ENCODE assay signal across 8 cellular contexts in genomic region chr12:16359512-16360491, GRCh38. TPM values are rescaled to one million over a fixed set of nuclear protein-coding genes. Genes with fewer than 3 reads are reported as not detected.
DNase-seq lines count a peak whose midpoint lies in the region; ATAC-seq, FAIRE-seq and TF ChIP-seq lines count a peak whose summit lies in the region.

No MANE protein-coding gene starts in this region.

- no peak overlapping the region for H2BK20ac ChIP-seq in H1 (ENCODE audit: low read length)

- H3K56ac ChIP-seq in H1 (replicated peaks; ENCODE audit: insufficient read length, low read depth, low read length): no peak overlapping the region

- H3K4ac ChIP-seq in H1 (replicated peaks; ENCODE audit: insufficient read length, low read depth, low read length): no peak overlapping the region

- no peak overlapping the region for H3K27ac ChIP-seq in H1 (ENCODE audit: low read depth, low read length)

- H3K9ac ChIP-seq in NT2/D1 (ENCODE audit: insufficient read length, low read depth) (no peak overlapping the region), H1 (replicated peaks in 1 of 4; ENCODE audit: extremely low read depth in 1 of 4, low read depth in 3 of 4, low read length in 3 of 4) (no peak overlapping the region)

- no peak overlapping the region for H3K4me2 ChIP-seq in H1 (ENCODE audit: insufficient read depth in 1 of 2, low read depth in 2 of 2, low read length in 2 of 2)

- no peaks in the 10 kb centered on the region; the same call in 1 of the 2 replicates for H3K36me3 ChIP-seq in Caco-2 (ENCODE audit: control insufficient read depth, insufficient read depth, low read length)
- H3K36me3 ChIP-seq in NT2/D1 (ENCODE audit: insufficient read depth, insufficient read length, low read length): peaks cover 94% of the 10 kb centered on the region
- peaks cover 27 to 90% (median 62%) of the 10 kb centered on the region in 4 experiments for H3K36me3 ChIP-seq in H1 (ENCODE audit: control insufficient read depth in 2 of 4, insufficient read depth in 4 of 4, low read length in 3 of 4)

- no peak overlapping the region for H4K8ac ChIP-seq in H1 (ENCODE audit: extremely low read depth, insufficient read depth, low read length)

- H3K4me1 Mint-ChIP-seq in Caco-2 (ENCODE audit: low read depth, unreplicated experiment) (no peaks in the 10 kb centered on the region), nephron progenitor cell (no peaks in the 10 kb centered on the region)

- H3K4me3 Mint-ChIP-seq in Caco-2 (ENCODE audit: unreplicated experiment) (no peak overlapping the region), nephron progenitor cell (no peak overlapping the region)

- H3K4me3 ChIP-seq in Caco-2 (ENCODE audit: low read depth, low read length) (no peak overlapping the region), NT2/D1 (ENCODE audit: insufficient read length, low read depth) (no peak overlapping the region), H1 (ENCODE audit: extremely low read depth in 1 of 4, insufficient read depth in 2 of 4, low read depth in 3 of 4, low read length in 4 of 4) (no peak overlapping the region), lower leg skin (ENCODE audit: low read depth, poor library complexity, severe bottlenecking) (no peak overlapping the region)

- DNase-seq in Caco-2 (peak; percentile 79 to 87), GM19239 (ENCODE audit: insufficient read length, low spot score) (no peak), NT2/D1 (ENCODE audit: low read depth, low spot score) (peak; percentile 91), H1 (ENCODE audit: low read depth in 1 of 2, low spot score in 2 of 2) (peak; percentile 41 to 85), nephron progenitor cell (peak; percentile 78), cortex of kidney (lab: John Stamatoyannopoulos, UW) (no peak), lower leg skin (ENCODE audit: low spot score in 2 of 2) (no peak)

- TF ChIP-seq POLR2A in H1 (IDR thresholded peaks at IDR 0.05; ENCODE audit: control extremely low read depth in 1 of 2, low read depth in 2 of 2, low read length in 2 of 2): no peak; a peak in 1 of 3 replicates
- TF ChIP-seq POLR2A in lower leg skin (IDR thresholded peaks at IDR 0.05): no peak

- H3K79me1 ChIP-seq in H1 (ENCODE audit: low read depth, low read length): peaks cover 4% of the 10 kb centered on the region

- no peaks in the 10 kb centered on the region for H3K9me3 ChIP-seq in Caco-2
- no peaks in the 10 kb centered on the region for H3K9me3 ChIP-seq in NT2/D1 (ENCODE audit: insufficient read depth, low read length)
- H3K9me3 ChIP-seq in H1 (ENCODE audit: insufficient read depth in 2 of 2, low read depth in 1 of 2, low read length in 1 of 2): no peaks in the 10 kb centered on the region

- ATAC-seq in HG03025 (IDR thresholded peaks at IDR 0.05; ENCODE audit: low FRiP score, unreplicated experiment): no peak

- CTCF ChIA-PET in Caco-2 (lab: Charles Lee) (interaction anchor here (0.7 to 0.9 kb wide), 2 partner anchors 12 to 85 kb away, joined by 3 read pairs; no protein-coding TSS in a partner anchor), H1 (lab: Charles Lee; ENCODE audit: partially characterized antibody) (interaction anchor here (0.6 to 6.2 kb wide), 16 partner anchors 9 to 556 kb away, joined by 3 to 53 read pairs (median 4); no protein-coding TSS in a partner anchor)

- TF ChIP-seq CTCF in Caco-2 (IDR thresholded peaks at IDR 0.05; ENCODE audit: insufficient read depth in 1 of 2, low read depth in 1 of 2, low read length in 1 of 2, severe bottlenecking in 1 of 2, unreplicated experiment in 1 of 2) (peak; percentile 95 to 98), H1 (IDR thresholded peaks at IDR 0.05; ENCODE audit: control extremely low read depth in 1 of 3, insufficient read depth in 1 of 3, low read depth in 1 of 3, low read length in 3 of 3) (peak; percentile 78 to 96 (median 89)), nephron progenitor cell (IDR thresholded peaks at IDR 0.05) (peak; percentile 74), lower leg skin (IDR thresholded peaks at IDR 0.05) (no peak)

- peaks cover 0 to 30% of the 10 kb centered on the region in 2 experiments; a peak in 3 of 4 replicates for H3K79me2 ChIP-seq in H1 (ENCODE audit: control insufficient read depth in 1 of 2, insufficient read depth in 2 of 2, low read length in 2 of 2)

- H3K18ac ChIP-seq in H1 (ENCODE audit: extremely low read depth, low read length): no peak overlapping the region

- no peak overlapping the region for H2BK12ac ChIP-seq in H1 (ENCODE audit: low read depth, low read length)

- no peak overlapping the region for H4K5ac ChIP-seq in H1 (ENCODE audit: insufficient read length, low read depth, low read length)

- H2AFZ ChIP-seq in H1 (ENCODE audit: low read length): no peak overlapping the region

- no peak overlapping the region for H2AK5ac ChIP-seq in H1 (ENCODE audit: low read depth, low read length)

- H3K27ac Mint-ChIP-seq in Caco-2 (ENCODE audit: unreplicated experiment) (no peak overlapping the region), nephron progenitor cell (no peak overlapping the region)

- no peak overlapping the region for H2BK120ac ChIP-seq in H1 (replicated peaks; ENCODE audit: low read depth, low read length)

- no TSS peak for BruUV-seq in Caco-2 (replicated peaks; lab: Mats Ljungman, UMichigan)

- no peaks in the 10 kb centered on the region for H3K9me3 Mint-ChIP-seq in Caco-2 (ENCODE audit: unreplicated experiment)
- H3K9me3 Mint-ChIP-seq in nephron progenitor cell: peaks cover 5% of the 10 kb centered on the region

- intact Hi-C loops in Caco-2 (cut with micrococcal nuclease; ENCODE audit: unreplicated experiment) (loop anchor here (1.0 to 5.0 kb wide), 5 partner anchors 170 to 378 kb away; no protein-coding TSS in a partner anchor), lower leg skin (cut with DNase I; ENCODE audit: low total_unique reads) (no loop called here)

- WGBS in H1 (ENCODE audit: extremely low coverage in 1 of 2, insufficient coverage in 1 of 2, insufficient read length in 1 of 2, insufficient replicate concordance in 2 of 2, low coverage in 1 of 2, low lambda C conversion rate in 2 of 2, missing lambda C conversion rate in 1 of 2), 2 experiments: 62% methylated on average over 20 of the region's 20 CpGs; no CpG with 5 or more reads in 1 of the 2 experiments
- WGBS in lower leg skin, 2 donors: 78 to 82% methylated on average over 20 of the region's 20 CpGs

- H3K36me3 Mint-ChIP-seq in Caco-2 (ENCODE audit: insufficient read depth, unreplicated experiment) (peaks cover 13% of the 10 kb centered on the region), nephron progenitor cell (ENCODE audit: low read depth) (peaks cover 95% of the 10 kb centered on the region)

- no peak overlapping the region for H4K91ac ChIP-seq in H1 (replicated peaks; ENCODE audit: insufficient read length, low read length)

- FAIRE-seq in GM19239 (lab: Jason Lieb, UNC) (peak; percentile 42), H1 (lab: Jason Lieb, UNC) (peak; percentile 58)

- H3K27me3 Mint-ChIP-seq in Caco-2 (ENCODE audit: insufficient read depth, unreplicated experiment) (no peaks in the 10 kb centered on the region), nephron progenitor cell (ENCODE audit: low read depth, poor library complexity) (no peaks in the 10 kb centered on the region)

- no peak for TF ChIP-seq EP300 in H1 (IDR thresholded peaks at IDR 0.05; ENCODE audit: borderline replicate concordance in 1 of 2, low read depth in 2 of 2, low read length in 2 of 2)

- H3K23me2 ChIP-seq in H1 (ENCODE audit: low read depth, low read length): no peaks in the 10 kb centered on the region

- peaks cover 12 to 17% of the 10 kb centered on the region in 2 experiments for H4K20me1 ChIP-seq in H1 (replicated peaks in 1 of 2; ENCODE audit: control insufficient read depth in 1 of 2, insufficient read depth in 2 of 2, low read length in 2 of 2)

- H3K23ac ChIP-seq in H1 (ENCODE audit: insufficient read length): no peak overlapping the region

- peak; percentile 86 to 87 for TF ChIP-seq RAD21 in H1 (IDR thresholded peaks at IDR 0.05 in 1 of 2, conservative IDR thresholded peaks at IDR 0.05 in 1 of 2; ENCODE audit: low read depth in 2 of 2, low read length in 2 of 2)

- H2BK15ac ChIP-seq in H1 (ENCODE audit: low read length): no peak overlapping the region

- POLR2A ChIA-PET in Caco-2 (lab: Charles Lee): no interaction called here
- POLR2A ChIA-PET in H1 (lab: Charles Lee; ENCODE audit: partially characterized antibody): interaction anchor here (0.9 to 1.3 kb wide), 3 partner anchors 8 to 15 kb away, joined by 3 read pairs; partner anchors contain the start of gene MGST1

- no peak overlapping the region for H3K14ac ChIP-seq in H1 (ENCODE audit: insufficient read length)

- H3K27me3 ChIP-seq in Caco-2 (replicated peaks; ENCODE audit: control insufficient read depth, insufficient read depth, low read length) (no peaks in the 10 kb centered on the region), NT2/D1 (ENCODE audit: insufficient read depth, insufficient read length) (no peaks in the 10 kb centered on the region), H1 (replicated peaks in 1 of 4; ENCODE audit: control insufficient read depth in 3 of 4, extremely low read depth in 1 of 4, insufficient read depth in 3 of 4, low read length in 3 of 4) (peaks cover 0 to 1% (median 0%) of the 10 kb centered on the region in 4 experiments; a peak in 1 of 7 replicates)

- H2BK5ac ChIP-seq in H1 (ENCODE audit: low read depth, low read length): no peak overlapping the region

- no peaks in the 10 kb centered on the region for H3K4me1 ChIP-seq in Caco-2
- no peaks in the 10 kb centered on the region for H3K4me1 ChIP-seq in NT2/D1 (ENCODE audit: insufficient read depth, insufficient read length)
- H3K4me1 ChIP-seq in H1 (replicated peaks in 1 of 4; ENCODE audit: control insufficient read depth in 3 of 4, insufficient read depth in 4 of 4, low read length in 3 of 4): no peaks in the 10 kb centered on the region

TF ChIP-seq in H1, 55 proteins besides CTCF, POLR2A, EP300 and RAD21 (continues in another document):
- TF ChIP-seq ASH2L (IDR thresholded peaks at IDR 0.05; ENCODE audit: low read length) (no peak), CHD1 (IDR thresholded peaks at IDR 0.05; ENCODE audit: low read depth, low read length) (no peak), KDM5A (IDR thresholded peaks at IDR 0.05; ENCODE audit: low read length) (no peak), NANOG (IDR thresholded peaks at IDR 0.05; ENCODE audit: insufficient read depth, low read depth, low read length, poor library complexity, severe bottlenecking) (no peak), TEAD4 (IDR thresholded peaks at IDR 0.05; ENCODE audit: low read depth, low read length) (0 out of 2 replicates have a peak, but pooled peaks have one; percentile 27)

RNA-seq across cellular contexts. Expression of gene MGST1, which starts 12.4 kb away (rescaled TPM):
- total RNA-seq in Caco-2 (2022) (105 and 122 TPM in 2 replicates), lower leg skin (10 to 100 TPM; 47.9 to 95.1 (median 59.3) TPM)
- total RNA-seq in H1 (2021; fragmentation: NEBNext Ultra II Directional; extraction: Animal tissue kit (Norgen Biotek cat#: 25700)): 414 and 442 TPM in 2 replicates
- polyA plus RNA-seq in H1 (2011; rRNA removed): 268 and 478 TPM in 2 replicates
- polyA plus RNA-seq in H1 (2011; cell fraction: cytosol; rRNA removed): 425 TPM
- 325 TPM for polyA plus RNA-seq in H1 (2011; cell fraction: nucleus; rRNA removed)
- polyA plus RNA-seq in H1 (2012, experiment 1 of 2): 347 to 444 TPM (median 418 TPM) in 4 replicates
- 290 TPM for polyA plus RNA-seq in H1 (2012, experiment 2 of 2)
- 1,637 TPM for polyA plus RNA-seq in H1 (2013, experiment 1 of 2)
- 2,282 TPM for polyA plus RNA-seq in H1 (2013, experiment 2 of 2)
- 253 and 278 TPM in 2 replicates for polyA minus RNA-seq in H1 (2011; rRNA and poly(A)+ RNA removed)
- polyA minus RNA-seq in H1 (2011; cell fraction: cytosol; rRNA and poly(A)+ RNA removed): 155 TPM
- polyA minus RNA-seq in H1 (2011; cell fraction: nucleus; rRNA and poly(A)+ RNA removed): 160 TPM

Comparison
In these comparisons a context has a peak if more than half of its experiments do, and no peak if none do; other contexts are left out.
1. DNase-seq: peak in Caco-2 (2 of 2), NT2/D1 (single experiment), H1 (2 of 2) and nephron progenitor cell (single experiment); none in GM19239 (single experiment), cortex of kidney (single experiment) and lower leg skin (0 of 2).
2. CTCF ChIP-seq: peak in Caco-2 (2 of 2), H1 (3 of 3) and nephron progenitor cell (single experiment); none in lower leg skin (0 of 3).